ENCODE assay signal across 23 cellular contexts in the genomic region with DNA sequence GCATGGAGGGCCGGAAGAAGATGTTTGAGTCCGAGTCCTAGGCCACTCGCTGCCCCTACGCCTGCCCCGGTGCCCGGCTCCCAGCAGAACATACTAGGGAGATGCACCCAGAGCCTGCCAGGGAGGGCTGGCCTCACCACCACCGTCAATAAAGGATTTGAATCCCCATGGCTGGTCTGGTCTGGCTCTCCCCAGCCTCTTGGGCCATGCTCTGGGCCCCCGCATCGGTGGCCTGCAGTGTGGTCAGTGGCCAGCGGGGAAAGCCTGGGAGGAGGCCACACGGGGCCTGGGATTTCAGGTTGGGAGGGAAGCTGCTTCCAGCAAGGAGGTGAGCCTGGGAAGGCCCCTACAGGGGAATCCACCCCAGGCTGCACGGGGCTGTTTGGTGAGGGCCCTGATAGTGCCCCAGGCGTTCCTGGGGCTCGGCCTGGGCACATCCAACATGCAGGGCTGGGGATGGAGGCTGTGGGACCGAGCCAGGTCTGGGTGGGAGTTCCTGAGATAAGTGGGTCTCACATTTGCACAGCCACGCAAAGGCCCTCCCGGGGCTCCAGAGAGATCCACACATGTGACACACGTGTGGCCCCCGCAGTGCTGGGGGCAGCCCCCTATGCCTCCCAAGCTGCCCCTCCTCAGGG. TPM values are rescaled to one million over a fixed set of nuclear protein-coding genes. Genes with fewer than 3 reads are reported as not detected.
"Had no signal": no experiment of that assay in that cellular context is flagged by ENCODE, and none has a peak within 500 bp of the region (broad histone marks: within the 10 kb centered on the region; RNA-seq: fewer than 3 reads in every experiment).

No MANE protein-coding gene starts in this region.

- H3K9me3 ChIP-seq: sigmoid colon, thyroid gland had no signal

- H3K27ac ChIP-seq: epithelial cell of prostate, sigmoid colon, thyroid gland, VCaP had no signal

- H3K36me3 Mint-ChIP-seq: activated naive CD4-positive, alpha-beta T cell treated with anti-CD3 and anti-CD28 coated beads, Interleukin-2, amount 10 ng/mL, durations not matched to agents 7 days and 5 days had no signal

- DNase-seq: activated CD4-positive, alpha-beta T cell treated with anti-CD3 and anti-CD28 coated beads, Interleukin-2, amount 50 U/mL, for 1 hour; activated CD4-positive, CD25-positive, alpha-beta regulatory T cell treated with anti-CD3 and anti-CD28 coated beads, Interleukin-2, amount 50 U/mL, for 72 hours; activated CD8-positive, alpha-beta memory T cell treated with anti-CD3 and anti-CD28 coated beads, Interleukin-2, amount 50 U/mL, for 4 hours; activated naive CD4-positive, alpha-beta T cell treated with anti-CD3 and anti-CD28 coated beads, Interleukin-2, amount 10 ng/mL, durations not matched to agents 7 days and 5 days; activated T-cell treated with anti-CD3 and anti-CD28 coated beads, Interleukin-2, amount 50 U/mL, for 4 hours; endodermal cell; foreskin fibroblast; hippocampal formation; sigmoid colon; stimulated activated naive CD4-positive, alpha-beta T cell treated with Interleukin-2 at 50 U/mL for 16 hours; SW 1271; T-helper 2 cell; thyroid gland had no signal

- H3K4me1 Mint-ChIP-seq: endodermal cell had no signal

- ATAC-seq: activated T-cell treated with anti-CD3 and anti-CD28 coated beads, Interleukin-2, amount 50 U/mL, for 4 hours had no signal

- H3K27me3 ChIP-seq: sigmoid colon, thyroid gland had no signal

- H3K4me3 ChIP-seq: sigmoid colon, thyroid gland had no signal

- FAIRE-seq: astrocyte, islet of Langerhans, urothelium cell line had no signal

- H3K27ac Mint-ChIP-seq: activated naive CD4-positive, alpha-beta T cell treated with anti-CD3 and anti-CD28 coated beads, Interleukin-2, amount 10 ng/mL, durations not matched to agents 7 days and 5 days; endodermal cell had no signal

- H3K36me3 ChIP-seq: sigmoid colon, thyroid gland had no signal

- H3K9me3 Mint-ChIP-seq: activated naive CD4-positive, alpha-beta T cell treated with anti-CD3 and anti-CD28 coated beads, Interleukin-2, amount 10 ng/mL, durations not matched to agents 7 days and 5 days; activated T-cell treated with anti-CD3 and anti-CD28 coated beads, Interleukin-2, amount 50 U/mL, for 4 hours; endodermal cell had no signal

- H3K4me3 Mint-ChIP-seq: activated naive CD4-positive, alpha-beta T cell treated with anti-CD3 and anti-CD28 coated beads, Interleukin-2, amount 10 ng/mL, durations not matched to agents 7 days and 5 days; activated T-cell treated with anti-CD3 and anti-CD28 coated beads, Interleukin-2, amount 50 U/mL, for 4 hours; endodermal cell had no signal

RNA-seq across cellular contexts. Expression of a gene that starts 2.8 kb away (rescaled TPM):
- total RNA-seq: activated T-cell treated with anti-CD3 and anti-CD28 coated beads, Interleukin-2, amount 50 U/mL, for 4 hours; astrocyte; dermis microvascular lymphatic vessel endothelial cell; endodermal cell; pulmonary artery endothelial cell; sigmoid colon; thyroid gland had no signal
- polyA plus RNA-seq: neural cell had no signal

RNA-seq across cellular contexts. Expression of a gene that starts 6.8 kb away (rescaled TPM):
- total RNA-seq: activated T-cell treated with anti-CD3 and anti-CD28 coated beads, Interleukin-2, amount 50 U/mL, for 4 hours; endodermal cell; pulmonary artery endothelial cell; sigmoid colon; subcutaneous adipose tissue; thyroid gland had no signal
- polyA plus RNA-seq: neural cell had no signal

RNA-seq across cellular contexts. Expression of a gene that starts 11.3 kb away (rescaled TPM):
- total RNA-seq: endodermal cell, pulmonary artery endothelial cell had no signal
- polyA plus RNA-seq: neural cell had no signal

RNA-seq across cellular contexts. Expression of a gene that starts 50.1 kb away (rescaled TPM):
- total RNA-seq: astrocyte, dermis microvascular lymphatic vessel endothelial cell, endodermal cell, osteocyte, pulmonary artery endothelial cell, sigmoid colon, subcutaneous adipose tissue, thyroid gland had no signal
- polyA plus RNA-seq: neural cell had no signal
